ENCODE assay signal across 8 cellular contexts in the genomic region with DNA sequence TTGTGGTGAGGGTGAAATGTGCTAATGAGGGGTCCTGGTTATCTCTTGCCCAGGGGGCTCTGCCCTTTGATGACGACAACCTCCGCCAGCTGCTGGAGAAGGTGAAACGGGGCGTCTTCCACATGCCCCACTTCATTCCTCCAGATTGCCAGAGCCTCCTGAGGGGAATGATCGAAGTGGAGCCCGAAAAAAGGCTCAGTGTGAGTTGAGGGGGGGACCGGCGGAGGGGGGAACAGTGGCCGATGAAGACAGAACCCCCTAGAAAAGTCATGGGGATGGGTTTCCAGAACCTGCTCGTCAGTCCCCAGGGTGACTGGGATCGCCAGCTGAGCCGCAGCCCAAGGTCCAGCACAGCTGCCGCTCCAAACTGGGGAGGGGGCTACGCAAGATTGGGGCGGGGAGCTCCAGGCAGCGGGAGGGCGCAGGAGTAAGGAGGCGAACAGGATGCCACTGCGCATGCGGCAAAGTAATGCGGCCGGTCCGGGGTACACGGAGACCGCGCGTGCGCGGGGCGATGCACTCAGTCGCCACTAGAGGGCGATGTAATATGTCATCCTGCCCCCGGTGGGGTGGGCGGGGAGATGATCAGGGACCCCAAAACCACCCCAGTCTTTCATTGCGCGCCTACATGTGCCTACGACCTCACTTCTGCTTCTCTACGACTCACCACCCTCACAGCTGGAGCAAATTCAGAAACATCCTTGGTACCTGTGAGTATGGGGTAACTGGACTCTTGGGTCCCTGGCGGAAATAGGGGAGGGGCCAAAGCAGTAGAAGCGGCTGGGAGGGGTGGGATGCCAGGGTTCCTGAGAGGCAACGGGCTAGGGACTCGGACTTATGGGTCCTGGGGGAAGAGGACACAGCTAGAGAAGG. TPM values are rescaled to one million over a fixed set of nuclear protein-coding genes. Genes with fewer than 3 reads are reported as not detected.
DNase-seq lines count a peak whose midpoint lies in the region; ATAC-seq lines count a peak whose summit lies in the region.

No MANE protein-coding gene starts in this region.

- peak overlapping the region; percentile 89 for H3K27ac Mint-ChIP-seq in activated CD8-positive, alpha-beta T cell treated with anti-CD3 and anti-CD28 coated beads, Interleukin-2, amount 10 ng/mL, durations not matched to agents 7 days and 5 days

- H3K9me3 Mint-ChIP-seq in activated CD8-positive, alpha-beta T cell treated with anti-CD3 and anti-CD28 coated beads, Interleukin-2, amount 10 ng/mL, durations not matched to agents 7 days and 5 days (ENCODE audit: insufficient read depth), result no peaks in the 10 kb centered on the region

- H3K4me1 Mint-ChIP-seq in activated CD8-positive, alpha-beta T cell treated with anti-CD3 and anti-CD28 coated beads, Interleukin-2, amount 10 ng/mL, durations not matched to agents 7 days and 5 days (ENCODE audit: low read depth), result peaks cover 18% of the 10 kb centered on the region

- H3K36me3 Mint-ChIP-seq in activated CD8-positive, alpha-beta T cell treated with anti-CD3 and anti-CD28 coated beads, Interleukin-2, amount 10 ng/mL, durations not matched to agents 7 days and 5 days (ENCODE audit: low read depth), result peaks cover 12% of the 10 kb centered on the region

- peaks cover 3% of the 10 kb centered on the region for H3K27me3 Mint-ChIP-seq in activated CD8-positive, alpha-beta T cell treated with anti-CD3 and anti-CD28 coated beads, Interleukin-2, amount 10 ng/mL, durations not matched to agents 7 days and 5 days (ENCODE audit: low read depth)

- DNase-seq in NCI-H2081 (lab: John Stamatoyannopoulos, UW) (peak; percentile 73 to 79), NCI-H2081 treated with DMSO at 0.1 percent for 48 hours (lab: John Stamatoyannopoulos, UW) (no peak), NCI-H82 (lab: John Stamatoyannopoulos, UW) (peak; percentile 86), mesenteric fat pad (ENCODE audit: low spot score) (peak; percentile 98)
- peak; percentile 97 for DNase-seq in activated CD8-positive, alpha-beta T cell treated with anti-CD3 and anti-CD28 coated beads, Interleukin-2, amount 10 ng/mL, durations not matched to agents 7 days and 5 days
- peak; percentile 89 for DNase-seq in effector CD4-positive, alpha-beta T cell
- DNase-seq in stimulated activated CD8-positive, alpha-beta memory T cell treated with anti-CD3 and anti-CD28 coated beads, Interleukin-15, amount 100 ng/mL, for 4 hours (ENCODE audit: low read depth in 2 of 2), result peak; percentile 87 to 90

- CTCF ChIA-PET in activated CD8-positive, alpha-beta T cell treated with anti-CD3 and anti-CD28 coated beads, Interleukin-2, amount 10 ng/mL, durations not matched to agents 7 days and 5 days (lab: Charles Lee), result interaction anchor here (0.6 to 3.8 kb wide), 30 partner anchors 10 to 324 kb away, joined by 3 to 67 read pairs (median 4); partner anchors contain the start of genes BRSK1, HSPBP1, KMT5C and TMEM238

- POLR2A ChIA-PET in activated CD8-positive, alpha-beta T cell treated with anti-CD3 and anti-CD28 coated beads, Interleukin-2, amount 10 ng/mL, durations not matched to agents 7 days and 5 days (lab: Charles Lee), result interaction anchor here (0.7 to 2.6 kb wide), 10 partner anchors 13 to 83 kb away, joined by 3 to 12 read pairs (median 4); partner anchors contain the start of genes HSPBP1, KMT5C, PPP6R1 and TMEM238

- ATAC-seq in HG03342 (IDR thresholded peaks at IDR 0.05; ENCODE audit: unreplicated experiment), result peak; percentile 60
- peak; percentile 94 for ATAC-seq in activated CD8-positive, alpha-beta T cell treated with anti-CD3 and anti-CD28 coated beads, Interleukin-2, amount 10 ng/mL, durations not matched to agents 7 days and 5 days

- peak overlapping the region; percentile 80 for H3K4me3 Mint-ChIP-seq in activated CD8-positive, alpha-beta T cell treated with anti-CD3 and anti-CD28 coated beads, Interleukin-2, amount 10 ng/mL, durations not matched to agents 7 days and 5 days

RNA-seq across cellular contexts. Expression of gene BRSK1, which starts 17.9 kb away (rescaled TPM):
- 1 to 10 TPM; 7.3 to 7.5 TPM for total RNA-seq in activated CD8-positive, alpha-beta T cell treated with anti-CD3 and anti-CD28 coated beads, Interleukin-2, amount 10 ng/mL, durations not matched to agents 7 days and 5 days
- total RNA-seq in mesenteric fat pad, result 1.2 TPM

RNA-seq across cellular contexts. Expression of gene HSPBP1, which starts 21.8 kb away (rescaled TPM):
- 10 to 100 TPM; 31.1 to 32.7 TPM for total RNA-seq in activated CD8-positive, alpha-beta T cell treated with anti-CD3 and anti-CD28 coated beads, Interleukin-2, amount 10 ng/mL, durations not matched to agents 7 days and 5 days
- 20.2 TPM for total RNA-seq in mesenteric fat pad

RNA-seq across cellular contexts. Expression of gene TMEM150B, which starts 23.4 kb away (rescaled TPM):
- total RNA-seq in activated CD8-positive, alpha-beta T cell treated with anti-CD3 and anti-CD28 coated beads, Interleukin-2, amount 10 ng/mL, durations not matched to agents 7 days and 5 days, result under 1 TPM in 1 of 2 experiments, not detected in 1; 0.26 TPM
- total RNA-seq in mesenteric fat pad, result 7.1 TPM

RNA-seq across cellular contexts. Expression of gene KMT5C, which starts 38.0 kb away (rescaled TPM):
- 10 to 100 TPM; 21.9 to 26.7 TPM for total RNA-seq in activated CD8-positive, alpha-beta T cell treated with anti-CD3 and anti-CD28 coated beads, Interleukin-2, amount 10 ng/mL, durations not matched to agents 7 days and 5 days
- total RNA-seq in mesenteric fat pad, result 6.8 TPM

RNA-seq across cellular contexts. Expression of gene PPP6R1, which starts 42.9 kb away (rescaled TPM):
- total RNA-seq in activated CD8-positive, alpha-beta T cell treated with anti-CD3 and anti-CD28 coated beads, Interleukin-2, amount 10 ng/mL, durations not matched to agents 7 days and 5 days, result 100 to 1,000 TPM; 256 to 265 TPM
- 49.4 TPM for total RNA-seq in mesenteric fat pad
